ENCODE assay signal across 25 cellular contexts in genomic region chrX:50780144-50780543, GRCh38. TPM values are rescaled to one million over a fixed set of nuclear protein-coding genes. Genes with fewer than 3 reads are reported as not detected.
DNase-seq lines count a peak whose midpoint lies in the region; ATAC-seq, FAIRE-seq and TF ChIP-seq lines count a peak whose summit lies in the region.
"Had no signal": no experiment of that assay in that cellular context is flagged by ENCODE, and none has a peak within 500 bp of the region (broad histone marks: within the 10 kb centered on the region; RNA-seq: fewer than 3 reads in every experiment).

No MANE protein-coding gene starts in this region.

- TF ChIP-seq POLR2A in endothelial cell of umbilical vein (IDR thresholded peaks at IDR 0.05; ENCODE audit: low read depth, low read length) (no peak), gastrocnemius medialis (IDR thresholded peaks at IDR 0.05) (no peak)

- no peaks in the 10 kb centered on the region for H4K20me1 ChIP-seq in endothelial cell of umbilical vein (replicated peaks; ENCODE audit: control insufficient read depth, extremely low read depth, insufficient read depth, low read length)
- H4K20me1 ChIP-seq: BLaER1 treated with 17β-estradiol and CSF1 and Interleukin-3, amounts not matched to agents 10 nM and 100 nM had no signal

- no peaks in the 10 kb centered on the region for H3K27me3 ChIP-seq in endothelial cell of umbilical vein (ENCODE audit: control insufficient read depth in 2 of 2, insufficient read depth in 2 of 2, low read length in 2 of 2)
- no peaks in the 10 kb centered on the region for H3K27me3 ChIP-seq in gastrocnemius medialis
- H3K27me3 ChIP-seq: BE2C had no signal

- no peak overlapping the region for H3K27ac ChIP-seq in endothelial cell of umbilical vein (ENCODE audit: insufficient read depth, low read depth, low read length)
- no peak overlapping the region for H3K27ac ChIP-seq in gastrocnemius medialis
- H3K27ac ChIP-seq: A549; BLaER1 treated with 17β-estradiol and CSF1 and Interleukin-3, amounts not matched to agents 10 nM and 100 nM had no signal

- no peak overlapping the region for H3K4me2 ChIP-seq in endothelial cell of umbilical vein (ENCODE audit: insufficient read depth, low read length)
- H3K4me2 ChIP-seq: A549; BLaER1 treated with 17β-estradiol and CSF1 and Interleukin-3, amounts not matched to agents 10 nM and 100 nM; GM23338 had no signal

- H3K4me1 ChIP-seq in endothelial cell of umbilical vein (ENCODE audit: control insufficient read depth, extremely low read depth, insufficient read depth, low read length), result peaks cover 13% of the 10 kb centered on the region
- H3K4me1 ChIP-seq in gastrocnemius medialis, result no peaks in the 10 kb centered on the region
- H3K4me1 ChIP-seq: A549; BE2C; BLaER1 treated with 17β-estradiol and CSF1 and Interleukin-3, amounts not matched to agents 10 nM and 100 nM had no signal

- dilution Hi-C loops in endothelial cell of umbilical vein (cut with MboI; ENCODE audit: extremely low pct_ligation_motif_present, low sequenced_read_pairs), result no loop called here

- H3K36me3 ChIP-seq in endothelial cell of umbilical vein (ENCODE audit: control insufficient read depth in 2 of 2, extremely low read depth in 1 of 2, insufficient read depth in 2 of 2, low read length in 2 of 2) (no peaks in the 10 kb centered on the region), gastrocnemius medialis (no peaks in the 10 kb centered on the region)
- H3K36me3 ChIP-seq: BE2C; BLaER1 treated with 17β-estradiol and CSF1 and Interleukin-3, amounts not matched to agents 10 nM and 100 nM; HAP-1 had no signal

- ATAC-seq in gastrocnemius medialis, result no peak
- ATAC-seq: A549, GM23338 had no signal

- no peak for FAIRE-seq in endothelial cell of umbilical vein (lab: Jason Lieb, UNC)
- FAIRE-seq: A549, GM12891, GM18507 had no signal

- H3K79me2 ChIP-seq in endothelial cell of umbilical vein (ENCODE audit: control insufficient read depth, insufficient read depth, low read length), result no peaks in the 10 kb centered on the region

- no peaks in the 10 kb centered on the region for H3K9me1 ChIP-seq in endothelial cell of umbilical vein (replicated peaks; ENCODE audit: control insufficient read depth, extremely low read depth, insufficient read depth, low read length)

- TF ChIP-seq CTCF in endothelial cell of umbilical vein (IDR thresholded peaks at IDR 0.05; ENCODE audit: extremely low read depth in 1 of 2, insufficient read depth in 1 of 2, low read depth in 1 of 2, low read length in 2 of 2) (no peak), gastrocnemius medialis (IDR thresholded peaks at IDR 0.05 in 4 of 5, conservative IDR thresholded peaks at IDR 0.05 in 1 of 5) (no peak)

- H3K4me3 ChIP-seq in endothelial cell of umbilical vein (replicated peaks in 1 of 3; ENCODE audit: insufficient read depth in 1 of 3, low read depth in 1 of 3, low read length in 3 of 3) (no peak overlapping the region), gastrocnemius medialis (no peak overlapping the region)
- H3K4me3 ChIP-seq: A549; BLaER1 treated with 17β-estradiol and CSF1 and Interleukin-3, amounts not matched to agents 10 nM and 100 nM; GM23338; HAP-1 had no signal

- in situ Hi-C loops in gastrocnemius medialis (cut with MboI; ENCODE audit: low sequenced_read_pairs in 4 of 4), result no loop called here

- intact Hi-C loops in endothelial cell of umbilical vein (cut with micrococcal nuclease) (no loop called here), gastrocnemius medialis (cut with DNase I; ENCODE audit: low total_unique reads) (no loop called here)

- no peak overlapping the region for H3K9ac ChIP-seq in endothelial cell of umbilical vein (replicated peaks; ENCODE audit: extremely low read depth, insufficient read depth, low read length)
- H3K9ac ChIP-seq: BLaER1 treated with 17β-estradiol and CSF1 and Interleukin-3, amounts not matched to agents 10 nM and 100 nM had no signal

- peak; percentile 63 for DNase-seq in COLO829 (ENCODE audit: low spot score)
- DNase-seq in NCI-H526 treated with DMSO at 0.1 percent for 48 hours (lab: John Stamatoyannopoulos, UW), result peak; percentile 28
- DNase-seq in endothelial cell of umbilical vein (ENCODE audit: low read depth, low spot score), result peak; percentile 3
- no peak for DNase-seq in NK-92 (lab: John Stamatoyannopoulos, UW; ENCODE audit: unreplicated experiment)
- no peak for DNase-seq in NCI-H1417 treated with DMSO at 0.1 percent for 48 hours (lab: John Stamatoyannopoulos, UW)
- DNase-seq in gastrocnemius medialis, result no peak
- DNase-seq: 8988T; ACHN; AML-193; BE2C; Calu3; CD4-positive, alpha-beta T cell; CD8-positive, alpha-beta memory T cell; COR-L47; DMS53; DMS79 treated with DMSO at 0.1 percent for 48 hours; GF-D8; HFFc6 had no signal

- POLR2A ChIA-PET in endothelial cell of umbilical vein (lab: Charles Lee), result no interaction called here

- CTCF ChIA-PET in endothelial cell of umbilical vein (lab: Charles Lee), result interaction anchor here (1.1 kb wide), 2 partner anchors 33 to 34 kb away, joined by 3 read pairs; partner anchors contain the start of gene SHROOM4

- no peaks in the 10 kb centered on the region for H3K9me3 ChIP-seq in endothelial cell of umbilical vein (replicated peaks; ENCODE audit: control insufficient read depth, insufficient read depth, low read length)
- no peaks in the 10 kb centered on the region for H3K9me3 ChIP-seq in gastrocnemius medialis
- H3K9me3 ChIP-seq: A549, BE2C, HAP-1 had no signal

- no TSS peak for BruUV-seq in endothelial cell of umbilical vein (replicated peaks; lab: Mats Ljungman, UMichigan)

- H2AFZ ChIP-seq in endothelial cell of umbilical vein (ENCODE audit: low read depth, low read length), result no peak overlapping the region
- H2AFZ ChIP-seq: GM23338 had no signal

TF ChIP-seq in endothelial cell of umbilical vein, 7 proteins besides CTCF, POLR2A, EP300 and RAD21:
- TF ChIP-seq FOS (IDR thresholded peaks at IDR 0.05; ENCODE audit: borderline replicate concordance, insufficient read depth, low read length) (peak; percentile 14), MAX (IDR thresholded peaks at IDR 0.05; ENCODE audit: insufficient read depth, insufficient read length) (no peak), GATA2 (IDR thresholded peaks at IDR 0.05; ENCODE audit: insufficient read depth, insufficient read length, low read depth, low read length) (peak; percentile 65)

RNA-seq across cellular contexts. Expression of gene SHROOM4, which starts 33.9 kb away (rescaled TPM):
- 57.5 and 58.7 TPM in 2 replicates for total RNA-seq in endothelial cell of umbilical vein
- polyA plus RNA-seq in endothelial cell of umbilical vein, result 29.7 and 29.8 TPM in 2 replicates
- polyA plus RNA-seq in endothelial cell of umbilical vein (2011; cell fraction: cytosol; rRNA removed), result 25.0 and 28.6 TPM in 2 replicates
- polyA plus RNA-seq in endothelial cell of umbilical vein (2011; cell fraction: nucleus; rRNA removed), result 68.3 and 70.6 TPM in 2 replicates
- polyA plus RNA-seq in endothelial cell of umbilical vein (2012), result 22.9 and 24.3 TPM in 2 replicates
- 102 and 110 TPM in 2 replicates for polyA minus RNA-seq in endothelial cell of umbilical vein
- not detected for polyA minus RNA-seq in endothelial cell of umbilical vein (2011; cell fraction: cytosol; rRNA and poly(A)+ RNA removed)
- 66.5 and 84.4 TPM in 2 replicates for polyA minus RNA-seq in endothelial cell of umbilical vein (2011; cell fraction: nucleus; rRNA and poly(A)+ RNA removed)
- 1 to 10 TPM; 3.8 to 6.1 (median 4.5) TPM for total RNA-seq in gastrocnemius medialis
- total RNA-seq: CD4-positive, alpha-beta T cell; CD8-positive, alpha-beta memory T cell; HFFc6 had no signal
- polyA plus RNA-seq: A549; CD14-positive monocyte; CD8-positive, alpha-beta memory T cell had no signal

Comparison
In these comparisons a context has a peak if more than half of its experiments do, and no peak if none do; other contexts are left out.
1. DNase-seq: peak in COLO829 (single experiment), NCI-H526 treated with DMSO at 0.1 percent for 48 hours (single experiment) and endothelial cell of umbilical vein (single experiment); none in NK-92 (single experiment), NCI-H1417 treated with DMSO at 0.1 percent for 48 hours (single experiment) and gastrocnemius medialis (0 of 2).